ENCODE assay signal across 8 cellular contexts in the genomic region with DNA sequence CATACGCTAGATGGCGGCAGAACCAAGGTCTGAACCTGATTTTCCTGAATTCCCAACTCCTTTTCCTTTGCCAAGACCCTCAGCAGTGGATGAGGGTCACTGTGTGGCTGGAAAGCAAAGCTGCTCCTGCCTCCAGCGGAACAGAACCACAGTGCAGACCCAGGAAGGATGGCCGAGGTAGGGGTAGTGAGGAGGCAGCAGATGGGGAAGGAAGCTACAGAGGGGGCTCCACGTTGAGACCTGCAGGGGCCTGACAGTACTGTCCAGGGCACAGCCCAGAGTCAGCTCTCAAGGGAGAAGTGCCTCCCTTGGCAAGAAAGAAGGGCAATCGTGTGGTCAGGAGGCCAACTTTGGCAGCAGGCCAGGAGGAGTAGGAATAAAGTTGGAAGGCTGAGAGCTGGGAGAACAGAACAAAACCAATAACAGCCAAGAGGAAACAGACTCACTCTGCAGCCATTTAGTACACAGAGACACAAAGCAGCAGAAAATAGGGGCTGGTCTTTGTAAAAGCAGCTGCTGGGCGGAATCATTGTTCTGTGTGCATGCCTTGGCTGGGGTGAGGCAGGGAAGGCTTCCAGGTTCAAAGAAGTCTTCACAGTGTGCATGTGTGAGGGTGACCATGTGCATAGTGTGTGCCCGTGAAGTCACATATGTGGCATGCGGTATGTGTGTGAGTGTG. TPM values are rescaled to one million over a fixed set of nuclear protein-coding genes. Genes with fewer than 3 reads are reported as not detected.
DNase-seq lines count a peak whose midpoint lies in the region; ATAC-seq and TF ChIP-seq lines count a peak whose summit lies in the region.

No MANE protein-coding gene starts in this region.

- 38% methylated on average over 9 of the region's 9 CpGs for WGBS in esophagus muscularis mucosa

- intact Hi-C loops in Panc1 (cut with micrococcal nuclease; ENCODE audit: unreplicated experiment) (loop anchor here (5.0 kb wide), 1 partner anchor 55 kb away; no protein-coding TSS in a partner anchor), esophagus muscularis mucosa (cut with DNase I) (no loop called here)

- H3K9me3 ChIP-seq in Panc1 (ENCODE audit: control insufficient read depth, insufficient read depth, low read depth, low read length) (no peaks in the 10 kb centered on the region), esophagus muscularis mucosa (no peaks in the 10 kb centered on the region), mucosa of rectum (ENCODE audit: control insufficient read depth in 2 of 2, low read length in 2 of 2) (no peaks in the 10 kb centered on the region)

- BruUV-seq in Panc1 (replicated peaks; lab: Mats Ljungman, UMichigan), result no TSS peak

- H3K4me3 ChIP-seq in Panc1 (ENCODE audit: low read depth in 2 of 2, low read length in 2 of 2) (no peak overlapping the region), esophagus muscularis mucosa (peak overlapping the region in 3 of 4 donors; percentile 5 to 24 (median 21)), mucosa of rectum (ENCODE audit: low read length in 2 of 2) (peak overlapping the region; percentile 23 to 39)

- H3K27ac ChIP-seq in Panc1 (ENCODE audit: low read length) (no peak overlapping the region), esophagus muscularis mucosa (replicated peaks in 1 of 4) (peak overlapping the region; percentile 27 to 63 (median 56)), mucosa of rectum (ENCODE audit: low read depth in 2 of 2, low read length in 2 of 2) (peak overlapping the region; percentile 33 to 44)

- no peak for TF ChIP-seq EP300 in esophagus muscularis mucosa (IDR thresholded peaks at IDR 0.05)

- TF ChIP-seq CTCF in Panc1 (IDR thresholded peaks at IDR 0.05) (peak; percentile 80), esophagus muscularis mucosa (IDR thresholded peaks at IDR 0.05) (peak in 2 of 3 experiments; percentile 9 to 20)

- CTCF ChIA-PET in Panc1 (lab: Charles Lee), result interaction anchor here (0.6 to 0.7 kb wide), 2 partner anchors 14 to 43 kb away, joined by 3 read pairs; no protein-coding TSS in a partner anchor

- H3K36me3 ChIP-seq in Panc1 (ENCODE audit: control insufficient read depth, insufficient read depth, low read length) (no peaks in the 10 kb centered on the region), esophagus muscularis mucosa (peaks cover 0 to 9% (median 8%) of the 10 kb centered on the region in 4 donors), mucosa of rectum (ENCODE audit: control insufficient read depth in 2 of 2, insufficient read depth in 2 of 2, low read length in 2 of 2) (peaks cover 0 to 3% of the 10 kb centered on the region in 2 donors)

- ATAC-seq in Panc1, result peak; percentile 37
- ATAC-seq in HG03097 (IDR thresholded peaks at IDR 0.05; ENCODE audit: low FRiP score, unreplicated experiment), result no peak
- no peak for ATAC-seq in GM21367 (IDR thresholded peaks at IDR 0.05; ENCODE audit: unreplicated experiment)
- ATAC-seq in HG02840 (IDR thresholded peaks at IDR 0.05; ENCODE audit: low FRiP score, unreplicated experiment), result no peak
- ATAC-seq in HG02678 (IDR thresholded peaks at IDR 0.05; ENCODE audit: unreplicated experiment), result no peak

- H3K27me3 ChIP-seq in Panc1 (ENCODE audit: control insufficient read depth, insufficient read depth, low read length) (no peaks in the 10 kb centered on the region), esophagus muscularis mucosa (no peaks in the 10 kb centered on the region), mucosa of rectum (ENCODE audit: control insufficient read depth in 2 of 2, insufficient read depth in 2 of 2, low read length in 2 of 2) (no peaks in the 10 kb centered on the region)

- DNase-seq in EL (peak; percentile 76), Panc1 (ENCODE audit: low read depth, low spot score) (no peak), esophagus muscularis mucosa (ENCODE audit: extremely low spot score) (no peak)

- H3K4me1 ChIP-seq in Panc1 (ENCODE audit: control insufficient read depth, insufficient read depth, low read length) (no peaks in the 10 kb centered on the region; the same call in none of the 2 replicates), esophagus muscularis mucosa (peaks cover 22 to 24% (median 23%) of the 10 kb centered on the region in 4 donors), mucosa of rectum (ENCODE audit: control insufficient read depth in 2 of 2, insufficient read depth in 2 of 2, low read length in 2 of 2) (peaks cover 14 to 20% of the 10 kb centered on the region in 2 donors)

- no peak overlapping the region for H3K9ac ChIP-seq in mucosa of rectum (ENCODE audit: low read depth in 1 of 2, low read length in 2 of 2)

- POLR2A ChIA-PET in Panc1 (lab: Charles Lee), result no interaction called here

- TF ChIP-seq POLR2A in esophagus muscularis mucosa (IDR thresholded peaks at IDR 0.05; ENCODE audit: low read depth), result no peak

- in situ Hi-C loops in Panc1 (cut with HindIII; ENCODE audit: low pct_unique_long_range_greater_than_20kb, low sequenced_read_pairs), result no loop called here

RNA-seq across cellular contexts. Expression of a gene that starts 3.1 kb away (rescaled TPM):
- total RNA-seq in Panc1 (2021; ENCODE audit: unreplicated experiment), result 0.18 TPM
- polyA plus RNA-seq in Panc1 (2012; ENCODE audit: insufficient read length), result 0.30 TPM
- under 1 TPM in 3 of 4 donors, not detected in 1; 0.33 to 0.46 (median 0.45) TPM for total RNA-seq in esophagus muscularis mucosa

RNA-seq across cellular contexts. Expression of a gene that starts 40.5 kb away (rescaled TPM):
- total RNA-seq in Panc1 (2021; ENCODE audit: unreplicated experiment), result 30.5 TPM
- 20.2 TPM for polyA plus RNA-seq in Panc1 (2012; ENCODE audit: insufficient read length)
- 10 to 100 TPM; 31.0 to 36.6 (median 33.6) TPM for total RNA-seq in esophagus muscularis mucosa

Comparison
In these comparisons a context has a peak if more than half of its experiments do, and no peak if none do; other contexts are left out.
1. H3K4me3 ChIP-seq: peak in esophagus muscularis mucosa (3 of 4) and mucosa of rectum (2 of 2); none in Panc1 (0 of 2).